In genomic region chr6:52371656-52372151, GRCh38 we compare ENCODE assay signal across 1 cellular context.
TF ChIP-seq lines count a peak whose summit lies in the region.

No MANE protein-coding gene starts in this region.

TF ChIP-seq in HepG2, 621 proteins besides CTCF, POLR2A, EP300 and RAD21 (continued from another document and continues in another):
- TF ChIP-seq FOSL1 (CRISPR knock-in tag; IDR thresholded peaks at IDR 0.05; ENCODE audit: borderline replicate concordance): no peak
- TF ChIP-seq, protein P1, sequence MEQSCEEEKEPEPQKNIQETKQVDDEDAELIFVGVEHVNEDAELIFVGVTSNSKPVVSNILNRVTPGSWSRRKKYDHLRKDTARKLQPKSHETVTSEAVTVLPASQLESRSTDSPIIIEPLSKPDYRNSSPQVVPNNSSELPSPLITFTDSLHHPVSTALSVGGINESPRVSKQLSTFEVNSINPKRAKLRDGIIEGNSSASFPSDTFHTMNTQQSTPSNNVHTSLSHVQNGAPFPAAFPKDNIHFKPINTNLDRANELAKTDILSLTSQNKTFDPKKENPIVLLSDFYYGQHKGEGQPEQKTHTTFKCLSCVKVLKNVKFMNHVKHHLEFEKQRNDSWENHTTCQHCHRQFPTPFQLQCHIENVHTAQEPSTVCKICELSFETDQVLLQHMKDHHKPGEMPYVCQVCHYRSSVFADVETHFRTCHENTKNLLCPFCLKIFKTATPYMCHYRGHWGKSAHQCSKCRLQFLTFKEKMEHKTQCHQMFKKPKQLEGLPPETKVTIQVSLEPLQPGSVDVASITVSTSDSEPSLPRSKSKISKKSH (CRISPR knock-in tag; IDR thresholded peaks at IDR 0.05; ENCODE audit: borderline replicate concordance): no peak
- TF ChIP-seq ZNF432 (CRISPR knock-in tag; IDR thresholded peaks at IDR 0.05; ENCODE audit: borderline replicate concordance): no peak
- no peak for TF ChIP-seq PRPF4 (IDR thresholded peaks at IDR 0.05; ENCODE audit: low read depth, low read length, poor library complexity, severe bottlenecking)
- no peak for TF ChIP-seq MED8 (CRISPR knock-in tag; IDR thresholded peaks at IDR 0.05; ENCODE audit: insufficient replicate concordance)
- TF ChIP-seq ZFX (CRISPR knock-in tag; IDR thresholded peaks at IDR 0.05; ENCODE audit: low read depth): no peak
- TF ChIP-seq, protein P2, sequence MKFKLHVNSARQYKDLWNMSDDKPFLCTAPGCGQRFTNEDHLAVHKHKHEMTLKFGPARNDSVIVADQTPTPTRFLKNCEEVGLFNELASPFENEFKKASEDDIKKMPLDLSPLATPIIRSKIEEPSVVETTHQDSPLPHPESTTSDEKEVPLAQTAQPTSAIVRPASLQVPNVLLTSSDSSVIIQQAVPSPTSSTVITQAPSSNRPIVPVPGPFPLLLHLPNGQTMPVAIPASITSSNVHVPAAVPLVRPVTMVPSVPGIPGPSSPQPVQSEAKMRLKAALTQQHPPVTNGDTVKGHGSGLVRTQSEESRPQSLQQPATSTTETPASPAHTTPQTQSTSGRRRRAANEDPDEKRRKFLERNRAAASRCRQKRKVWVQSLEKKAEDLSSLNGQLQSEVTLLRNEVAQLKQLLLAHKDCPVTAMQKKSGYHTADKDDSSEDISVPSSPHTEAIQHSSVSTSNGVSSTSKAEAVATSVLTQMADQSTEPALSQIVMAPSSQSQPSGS (CRISPR knock-in tag; IDR thresholded peaks at IDR 0.05): peak; percentile 91
- TF ChIP-seq, protein P3, sequence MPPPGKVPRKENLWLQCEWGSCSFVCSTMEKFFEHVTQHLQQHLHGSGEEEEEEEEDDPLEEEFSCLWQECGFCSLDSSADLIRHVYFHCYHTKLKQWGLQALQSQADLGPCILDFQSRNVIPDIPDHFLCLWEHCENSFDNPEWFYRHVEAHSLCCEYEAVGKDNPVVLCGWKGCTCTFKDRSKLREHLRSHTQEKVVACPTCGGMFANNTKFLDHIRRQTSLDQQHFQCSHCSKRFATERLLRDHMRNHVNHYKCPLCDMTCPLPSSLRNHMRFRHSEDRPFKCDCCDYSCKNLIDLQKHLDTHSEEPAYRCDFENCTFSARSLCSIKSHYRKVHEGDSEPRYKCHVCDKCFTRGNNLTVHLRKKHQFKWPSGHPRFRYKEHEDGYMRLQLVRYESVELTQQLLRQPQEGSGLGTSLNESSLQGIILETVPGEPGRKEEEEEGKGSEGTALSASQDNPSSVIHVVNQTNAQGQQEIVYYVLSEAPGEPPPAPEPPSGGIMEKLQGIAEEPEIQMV (CRISPR knock-in tag; IDR thresholded peaks at IDR 0.05; ENCODE audit: low read depth): no peak
- peak; percentile 46; the same call in 1 of the 2 replicates for TF ChIP-seq HDAC1 (CRISPR knock-in tag; IDR thresholded peaks at IDR 0.05)
- peak; percentile 73 for TF ChIP-seq FOSL2 (CRISPR knock-in tag; IDR thresholded peaks at IDR 0.05)
- no peak for TF ChIP-seq SRF (IDR thresholded peaks at IDR 0.05; ENCODE audit: low read depth, low read length)
- no peak for TF ChIP-seq ZNF17 (CRISPR knock-in tag; IDR thresholded peaks at IDR 0.05)
- no peak for TF ChIP-seq ZBTB37 (CRISPR knock-in tag; IDR thresholded peaks at IDR 0.05)
- TF ChIP-seq NR1H2 (CRISPR knock-in tag; IDR thresholded peaks at IDR 0.05; ENCODE audit: borderline replicate concordance, low read depth): no peak
- no peak for TF ChIP-seq MYNN (CRISPR knock-in tag; IDR thresholded peaks at IDR 0.05; ENCODE audit: low read depth)
- TF ChIP-seq ZNF678 (CRISPR knock-in tag; IDR thresholded peaks at IDR 0.05): no peak
- no peak for TF ChIP-seq MTA1 (CRISPR knock-in tag; IDR thresholded peaks at IDR 0.05; ENCODE audit: borderline replicate concordance)
- TF ChIP-seq, protein P4, sequence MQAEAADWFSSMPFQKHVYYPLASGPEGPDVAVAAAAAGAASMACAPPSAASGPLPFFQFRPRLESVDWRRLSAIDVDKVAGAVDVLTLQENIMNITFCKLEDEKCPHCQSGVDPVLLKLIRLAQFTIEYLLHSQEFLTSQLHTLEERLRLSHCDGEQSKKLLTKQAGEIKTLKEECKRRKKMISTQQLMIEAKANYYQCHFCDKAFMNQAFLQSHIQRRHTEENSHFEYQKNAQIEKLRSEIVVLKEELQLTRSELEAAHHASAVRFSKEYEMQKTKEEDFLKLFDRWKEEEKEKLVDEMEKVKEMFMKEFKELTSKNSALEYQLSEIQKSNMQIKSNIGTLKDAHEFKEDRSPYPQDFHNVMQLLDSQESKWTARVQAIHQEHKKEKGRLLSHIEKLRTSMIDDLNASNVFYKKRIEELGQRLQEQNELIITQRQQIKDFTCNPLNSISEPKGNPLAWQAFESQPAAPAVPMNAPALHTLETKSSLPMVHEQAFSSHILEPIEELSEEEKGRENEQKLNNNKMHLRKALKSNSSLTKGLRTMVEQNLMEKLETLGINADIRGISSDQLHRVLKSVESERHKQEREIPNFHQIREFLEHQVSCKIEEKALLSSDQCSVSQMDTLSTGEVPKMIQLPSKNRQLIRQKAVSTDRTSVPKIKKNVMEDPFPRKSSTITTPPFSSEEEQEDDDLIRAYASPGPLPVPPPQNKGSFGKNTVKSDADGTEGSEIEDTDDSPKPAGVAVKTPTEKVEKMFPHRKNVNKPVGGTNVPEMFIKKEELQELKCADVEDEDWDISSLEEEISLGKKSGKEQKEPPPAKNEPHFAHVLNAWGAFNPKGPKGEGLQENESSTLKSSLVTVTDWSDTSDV (CRISPR knock-in tag; IDR thresholded peaks at IDR 0.05): no peak
- no peak for TF ChIP-seq SRSF1 (optimal IDR thresholded peaks at IDR 0.05; ENCODE audit: low read depth, low read length)
- TF ChIP-seq GFI1 (CRISPR knock-in tag; IDR thresholded peaks at IDR 0.05; ENCODE audit: borderline replicate concordance): peak; percentile 60; the same call in 1 of the 2 replicates
- TF ChIP-seq ZNF331 (CRISPR knock-in tag; IDR thresholded peaks at IDR 0.05): peak; percentile 97
- TF ChIP-seq MYC (CRISPR knock-in tag; IDR thresholded peaks at IDR 0.05; ENCODE audit: borderline replicate concordance): no peak
- TF ChIP-seq ZNF382 (CRISPR knock-in tag; IDR thresholded peaks at IDR 0.05; ENCODE audit: borderline replicate concordance): no peak
- TF ChIP-seq ZNF136 (CRISPR knock-in tag; IDR thresholded peaks at IDR 0.05; ENCODE audit: low read depth): no peak
- 0 out of 2 replicates have a peak, but pooled peaks have one; percentile 37 for TF ChIP-seq SALL2 (CRISPR knock-in tag; IDR thresholded peaks at IDR 0.05)
- no peak for TF ChIP-seq CREB1 (IDR thresholded peaks at IDR 0.05)
- peak; percentile 78 for TF ChIP-seq CREB1 (CRISPR knock-in tag; IDR thresholded peaks at IDR 0.05)
- TF ChIP-seq SMARCC2 (IDR thresholded peaks at IDR 0.05): no peak
- TF ChIP-seq, protein P5, sequence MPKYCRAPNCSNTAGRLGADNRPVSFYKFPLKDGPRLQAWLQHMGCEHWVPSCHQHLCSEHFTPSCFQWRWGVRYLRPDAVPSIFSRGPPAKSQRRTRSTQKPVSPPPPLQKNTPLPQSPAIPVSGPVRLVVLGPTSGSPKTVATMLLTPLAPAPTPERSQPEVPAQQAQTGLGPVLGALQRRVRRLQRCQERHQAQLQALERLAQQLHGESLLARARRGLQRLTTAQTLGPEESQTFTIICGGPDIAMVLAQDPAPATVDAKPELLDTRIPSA (CRISPR knock-in tag; IDR thresholded peaks at IDR 0.05; ENCODE audit: borderline replicate concordance): no peak
- TF ChIP-seq ZNF7 (CRISPR knock-in tag; IDR thresholded peaks at IDR 0.05): peak; percentile 18; the same call in 1 of the 2 replicates
- no peak for TF ChIP-seq ZMYM2 (CRISPR knock-in tag; IDR thresholded peaks at IDR 0.05)
- TF ChIP-seq THRA (CRISPR knock-in tag; IDR thresholded peaks at IDR 0.05; ENCODE audit: borderline replicate concordance): peak; percentile 88
- TF ChIP-seq ZFP36L1 (CRISPR knock-in tag; IDR thresholded peaks at IDR 0.05): no peak
- TF ChIP-seq NFATC3 (CRISPR knock-in tag; IDR thresholded peaks at IDR 0.05): no peak
- TF ChIP-seq ATF7-NPFF (CRISPR knock-in tag; IDR thresholded peaks at IDR 0.05; ENCODE audit: low read depth): no peak
- TF ChIP-seq NCOA1 (CRISPR knock-in tag; IDR thresholded peaks at IDR 0.05): no peak
- no peak for TF ChIP-seq ARHGAP35 (CRISPR knock-in tag; IDR thresholded peaks at IDR 0.05; ENCODE audit: borderline replicate concordance)
- TF ChIP-seq ZNF10 (CRISPR knock-in tag; IDR thresholded peaks at IDR 0.05; ENCODE audit: borderline replicate concordance, low read depth): no peak
- no peak for TF ChIP-seq ZFY (CRISPR knock-in tag; IDR thresholded peaks at IDR 0.05)
- TF ChIP-seq SPEN (CRISPR knock-in tag; IDR thresholded peaks at IDR 0.05; ENCODE audit: low read depth): peak; percentile 53; the same call in 1 of the 2 replicates
- no peak for TF ChIP-seq GPBP1L1 (CRISPR knock-in tag; IDR thresholded peaks at IDR 0.05)
- peak; percentile 71; the same call in 1 of the 2 replicates for TF ChIP-seq KMT2B (CRISPR knock-in tag; IDR thresholded peaks at IDR 0.05)
- no peak for TF ChIP-seq PAX8 (CRISPR knock-in tag; IDR thresholded peaks at IDR 0.05; ENCODE audit: borderline replicate concordance)
- TF ChIP-seq, protein P6, sequence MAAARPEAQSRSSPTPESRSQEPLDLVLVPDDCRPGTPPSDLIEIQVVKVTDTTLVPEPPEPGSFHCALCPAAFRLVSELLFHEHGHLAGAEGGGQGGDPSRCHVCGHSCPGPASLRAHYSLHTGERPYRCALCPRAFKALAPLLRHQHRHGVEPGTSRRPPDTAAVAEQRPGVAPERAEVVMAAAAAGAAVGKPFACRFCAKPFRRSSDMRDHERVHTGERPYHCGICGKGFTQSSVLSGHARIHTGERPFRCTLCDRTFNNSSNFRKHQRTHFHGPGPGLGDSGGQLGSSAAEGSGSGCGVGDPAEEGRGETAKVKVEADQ (CRISPR knock-in tag; IDR thresholded peaks at IDR 0.05; ENCODE audit: borderline replicate concordance): peak; percentile 23; the same call in 1 of the 2 replicates
- no peak for TF ChIP-seq ZNF34 (CRISPR knock-in tag; IDR thresholded peaks at IDR 0.05; ENCODE audit: borderline replicate concordance)
- peak; percentile 100 for TF ChIP-seq CEBPG (CRISPR knock-in tag; IDR thresholded peaks at IDR 0.05)
- peak; percentile 45; the same call in 1 of the 2 replicates for TF ChIP-seq PPARG (CRISPR knock-in tag; conservative IDR thresholded peaks at IDR 0.05)
- TF ChIP-seq, protein P7, sequence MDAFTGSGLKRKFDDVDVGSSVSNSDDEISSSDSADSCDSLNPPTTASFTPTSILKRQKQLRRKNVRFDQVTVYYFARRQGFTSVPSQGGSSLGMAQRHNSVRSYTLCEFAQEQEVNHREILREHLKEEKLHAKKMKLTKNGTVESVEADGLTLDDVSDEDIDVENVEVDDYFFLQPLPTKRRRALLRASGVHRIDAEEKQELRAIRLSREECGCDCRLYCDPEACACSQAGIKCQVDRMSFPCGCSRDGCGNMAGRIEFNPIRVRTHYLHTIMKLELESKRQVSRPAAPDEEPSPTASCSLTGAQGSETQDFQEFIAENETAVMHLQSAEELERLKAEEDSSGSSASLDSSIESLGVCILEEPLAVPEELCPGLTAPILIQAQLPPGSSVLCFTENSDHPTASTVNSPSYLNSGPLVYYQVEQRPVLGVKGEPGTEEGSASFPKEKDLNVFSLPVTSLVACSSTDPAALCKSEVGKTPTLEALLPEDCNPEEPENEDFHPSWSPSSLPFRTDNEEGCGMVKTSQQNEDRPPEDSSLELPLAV (CRISPR knock-in tag; conservative IDR thresholded peaks at IDR 0.05; ENCODE audit: low read depth): no peak
- no peak for TF ChIP-seq ISX (CRISPR knock-in tag; conservative IDR thresholded peaks at IDR 0.05)
- peak; percentile 84; the same call in 1 of the 2 replicates for TF ChIP-seq TGIF2 (CRISPR knock-in tag; IDR thresholded peaks at IDR 0.05)
- TF ChIP-seq USF2 (IDR thresholded peaks at IDR 0.05; ENCODE audit: low read depth, low read length): no peak
- no peak for TF ChIP-seq USF2 (CRISPR knock-in tag; IDR thresholded peaks at IDR 0.05; ENCODE audit: borderline replicate concordance)
- no peak for TF ChIP-seq ZNF337 (CRISPR knock-in tag; IDR thresholded peaks at IDR 0.05; ENCODE audit: borderline replicate concordance, low read depth)
